In genomic region chr1:148361427-148361901, GRCh38 we compare ENCODE assay signal across 8 cellular contexts.
DNase-seq lines count a peak whose midpoint lies in the region; ATAC-seq, FAIRE-seq and TF ChIP-seq lines count a peak whose summit lies in the region.
"Not testable (repeated sequence)": the region's sequence is repeated elsewhere in the genome, so short reads cannot be mapped to it uniquely, and the experiment has no call there.

No MANE protein-coding gene starts in this region.

- H3K4me1 Mint-ChIP-seq in activated CD8-positive, alpha-beta T cell treated with anti-CD3 and anti-CD28 coated beads, Interleukin-2, amount 10 ng/mL, durations not matched to agents 7 days and 5 days (ENCODE audit: low read depth): peaks cover 45% of the 10 kb centered on the region

- H3K79me2 ChIP-seq in GM12878 (ENCODE audit: control insufficient read depth, insufficient read depth, low read length): not testable (repeated sequence)

- not testable (repeated sequence) for H3K9ac ChIP-seq in GM12878 (ENCODE audit: control insufficient read depth, insufficient read depth, low read length)

- not testable (repeated sequence) for H2AFZ ChIP-seq in GM12878 (ENCODE audit: control insufficient read depth, low read depth, low read length)

- H3K4me1 ChIP-seq in GM12878 (ENCODE audit: control insufficient read depth, insufficient read depth, low read length); mesodermal cell (ENCODE audit: control insufficient read depth, insufficient read depth, low read length, poor library complexity, severe bottlenecking): not testable (repeated sequence)

- not testable (repeated sequence) for H3K27ac ChIP-seq in GM12878 (ENCODE audit: control insufficient read depth, insufficient read depth); mesodermal cell (ENCODE audit: low read depth, low read length, severe bottlenecking)

- not testable (repeated sequence) for TF ChIP-seq POLR2A in GM12878 (IDR thresholded peaks at IDR 0.05; ENCODE audit: low read depth, low read length)

- not testable (repeated sequence) for DNase-seq in AG10803 (ENCODE audit: low read depth); GM12878 (ENCODE audit: low read depth, low spot score)
- DNase-seq in H7 (peak; percentile 25), NCI-H748 (lab: John Stamatoyannopoulos, UW; ENCODE audit: unreplicated experiment) (peak; percentile 92), fibroblast of the conjunctiva (ENCODE audit: low read depth) (peak; percentile 13)
- peak; percentile 47 for DNase-seq in activated CD8-positive, alpha-beta T cell treated with anti-CD3 and anti-CD28 coated beads, Interleukin-2, amount 10 ng/mL, durations not matched to agents 7 days and 5 days
- DNase-seq in stimulated activated CD4-positive, alpha-beta T cell treated with anti-CD3 and anti-CD28 coated beads, Interleukin-12 subunit alpha, Interleukin-12 subunit beta, amount 100 ng/mL, for 48 hours (ENCODE audit: low read depth in 2 of 3, low spot score in 1 of 3): peak in 2 of 3 donors; percentile 31 to 53

- SMC1A ChIA-PET in GM12878 (lab: Charles Lee; ENCODE audit: uncharacterized antibody, unreplicated experiment): not testable (repeated sequence)

- RAD21 ChIA-PET in GM12878 (lab: Charles Lee; ENCODE audit: unreplicated experiment): not testable (repeated sequence)

- TF ChIP-seq EP300 in GM12878 (IDR thresholded peaks at IDR 0.05; ENCODE audit: borderline replicate concordance in 1 of 2, control insufficient read depth in 1 of 2, low read depth in 2 of 2, low read length in 2 of 2): not testable (repeated sequence)

- H3K9me3 ChIP-seq in GM12878 (replicated peaks; ENCODE audit: control insufficient read depth, insufficient read depth, low read length); mesodermal cell (ENCODE audit: control insufficient read depth, low read length): not testable (repeated sequence)

- TF ChIP-seq CTCF in AG10803 (conservative IDR thresholded peaks at IDR 0.05; ENCODE audit: low read length): peak; percentile 15; the same call in 1 of the 2 replicates
- TF ChIP-seq CTCF in GM12878 (IDR thresholded peaks at IDR 0.05 in 2 of 3, conservative IDR thresholded peaks at IDR 0.05 in 1 of 3; ENCODE audit: control insufficient read depth in 2 of 3, extremely low read depth in 1 of 3, insufficient read depth in 1 of 3, low read depth in 3 of 3, low read length in 3 of 3): peak; percentile 15 to 36 (median 23); a peak in 3 of 6 replicates

- intact Hi-C loops in GM12878 (cut with micrococcal nuclease; ENCODE audit: unreplicated experiment): loop anchor here (1.0 kb wide), 1 partner anchor 10 kb away; no protein-coding TSS in a partner anchor

- H3K9me3 Mint-ChIP-seq in activated CD8-positive, alpha-beta T cell treated with anti-CD3 and anti-CD28 coated beads, Interleukin-2, amount 10 ng/mL, durations not matched to agents 7 days and 5 days (ENCODE audit: insufficient read depth): not testable (repeated sequence)

- not testable (repeated sequence) for H3K4me3 ChIP-seq in AG10803 (ENCODE audit: low read length); GM12878
- H3K4me3 ChIP-seq in H7 (ENCODE audit: insufficient read depth, low read depth, low read length) (peak overlapping the region; percentile 49), mesodermal cell (ENCODE audit: extremely low read depth, insufficient read depth, low read length, poor library complexity, severe bottlenecking) (peak overlapping the region; percentile 22)

- BruUV-seq in GM12878 (replicated peaks; lab: Mats Ljungman, UMichigan): not testable (repeated sequence)

- CTCF ChIA-PET in activated CD8-positive, alpha-beta T cell treated with anti-CD3 and anti-CD28 coated beads, Interleukin-2, amount 10 ng/mL, durations not matched to agents 7 days and 5 days (lab: Charles Lee): interaction anchor here (1.0 kb wide), 1 partner anchor 10 kb away, joined by 3 read pairs; no protein-coding TSS in a partner anchor
- CTCF ChIA-PET in GM12878 (lab: Yijun Ruan, JAX): not testable (repeated sequence)

- TF ChIP-seq RAD21 in GM12878 (IDR thresholded peaks at IDR 0.05; ENCODE audit: insufficient read depth, low read depth, low read length): 0 out of 2 replicates have a peak, but pooled peaks have one; percentile 6

- 53% methylated on average over 25 of the region's 25 CpGs for WGBS in GM12878 (ENCODE audit: insufficient coverage, insufficient replicate concordance, low lambda C conversion rate, missing lambda C conversion rate)
- 9 to 16% methylated on average over 15 to 19 of the region's 25 CpGs for WGBS in mesodermal cell (ENCODE audit: insufficient coverage in 2 of 2), 2 experiments

- H3K27ac Mint-ChIP-seq in activated CD8-positive, alpha-beta T cell treated with anti-CD3 and anti-CD28 coated beads, Interleukin-2, amount 10 ng/mL, durations not matched to agents 7 days and 5 days: peak overlapping the region; percentile 45

- not testable (repeated sequence) for H3K27me3 ChIP-seq in H7 (ENCODE audit: control insufficient read depth, insufficient read depth, low read length); GM12878 (replicated peaks in 1 of 2; ENCODE audit: control insufficient read depth in 2 of 2, insufficient read depth in 2 of 2, low read length in 1 of 2)

- in situ Hi-C loops in GM12878 (cut with MboI): not testable (repeated sequence)

- H3K36me3 Mint-ChIP-seq in activated CD8-positive, alpha-beta T cell treated with anti-CD3 and anti-CD28 coated beads, Interleukin-2, amount 10 ng/mL, durations not matched to agents 7 days and 5 days (ENCODE audit: low read depth): not testable (repeated sequence)

- FAIRE-seq in GM12878 (lab: Jason Lieb, UNC): not testable (repeated sequence)

- peak overlapping the region; percentile 73 for H3K4me3 Mint-ChIP-seq in activated CD8-positive, alpha-beta T cell treated with anti-CD3 and anti-CD28 coated beads, Interleukin-2, amount 10 ng/mL, durations not matched to agents 7 days and 5 days

- ATAC-seq in activated CD8-positive, alpha-beta T cell treated with anti-CD3 and anti-CD28 coated beads, Interleukin-2, amount 10 ng/mL, durations not matched to agents 7 days and 5 days: peak; percentile 41
- ATAC-seq in GM12878: not testable (repeated sequence)

- H3K4me2 ChIP-seq in GM12878 (ENCODE audit: control insufficient read depth, insufficient read depth): peak overlapping the region; percentile 42; the same call in 1 of the 2 replicates

- not testable (repeated sequence) for H3K36me3 ChIP-seq in H7 (replicated peaks; ENCODE audit: control insufficient read depth, insufficient read depth, low read length); GM12878 (ENCODE audit: control insufficient read depth in 2 of 2, insufficient read depth in 2 of 2, low read length in 1 of 2); mesodermal cell (ENCODE audit: control insufficient read depth, insufficient read depth, low read length)

- not testable (repeated sequence) for H4K20me1 ChIP-seq in GM12878 (ENCODE audit: control insufficient read depth, insufficient read depth)

- H3K27me3 Mint-ChIP-seq in activated CD8-positive, alpha-beta T cell treated with anti-CD3 and anti-CD28 coated beads, Interleukin-2, amount 10 ng/mL, durations not matched to agents 7 days and 5 days (ENCODE audit: low read depth): peaks cover 28% of the 10 kb centered on the region

- POLR2A ChIA-PET in activated CD8-positive, alpha-beta T cell treated with anti-CD3 and anti-CD28 coated beads, Interleukin-2, amount 10 ng/mL, durations not matched to agents 7 days and 5 days (lab: Charles Lee): interaction anchor here (0.9 kb wide), 1 partner anchor 27 kb away, joined by 4 read pairs; no protein-coding TSS in a partner anchor
- POLR2A ChIA-PET in GM12878 (lab: Charles Lee): not testable (repeated sequence)
